In the genomic region with DNA sequence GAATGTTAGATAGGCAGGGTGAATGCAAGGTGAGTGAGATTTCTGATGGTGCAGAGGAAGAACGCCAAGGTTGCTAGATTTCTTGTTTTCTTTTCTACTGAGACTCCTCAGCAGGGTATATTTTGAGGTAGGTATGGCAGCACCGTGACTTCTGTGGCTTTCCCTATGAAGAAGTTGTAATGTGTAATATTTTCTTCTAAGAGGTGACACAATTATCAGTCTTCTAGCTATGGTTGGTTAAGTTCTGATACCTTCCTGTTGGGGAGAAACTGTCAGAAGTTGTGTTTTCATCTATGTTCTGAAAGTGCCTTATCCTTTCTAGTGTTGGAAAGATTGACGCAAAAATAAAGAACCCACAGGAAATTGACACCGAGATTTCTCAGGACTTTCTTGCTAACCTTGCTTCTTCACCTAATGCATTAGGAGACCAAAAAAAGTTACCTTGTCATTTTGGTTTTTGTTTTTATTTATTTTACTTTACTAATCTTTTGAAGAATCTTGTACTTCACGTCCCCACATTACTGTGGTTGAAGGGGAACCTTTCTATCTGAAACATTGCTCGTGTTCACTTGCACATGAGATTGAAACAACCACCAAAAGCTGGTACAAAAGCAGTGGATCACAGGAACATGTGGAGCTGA, we compare ENCODE assay signal across 12 cellular contexts. TPM values are rescaled to one million over a fixed set of nuclear protein-coding genes. Genes with fewer than 3 reads are reported as not detected.
DNase-seq lines count a peak whose midpoint lies in the region; ATAC-seq, FAIRE-seq and TF ChIP-seq lines count a peak whose summit lies in the region.
"Had no signal": no experiment of that assay in that cellular context is flagged by ENCODE, and none has a peak within 500 bp of the region (broad histone marks: within the 10 kb centered on the region; RNA-seq: fewer than 3 reads in every experiment).

No MANE protein-coding gene starts in this region.

- peak; percentile 55 for DNase-seq in GM10266 (ENCODE audit: extremely low spot score)
- no peak for DNase-seq in activated naive CD8-positive, alpha-beta T cell treated with anti-CD3 and anti-CD28 coated beads, Interleukin-2, amount 10 ng/mL, durations not matched to agents 7 days and 5 days
- DNase-seq in NCI-H1694 (lab: John Stamatoyannopoulos, UW): no peak
- no peak for DNase-seq in NCI-H524 treated with DMSO at 0.1 percent for 48 hours (lab: John Stamatoyannopoulos, UW)
- DNase-seq in D721Med (ENCODE audit: insufficient read length, low spot score): no peak
- no peak for DNase-seq in NCI-H128 (lab: John Stamatoyannopoulos, UW; ENCODE audit: unreplicated experiment)
- DNase-seq: DMS153; effector CD4-positive, alpha-beta T cell; kidney glomerular epithelial cell; NCI-H510A treated with DMSO at 0.1 percent for 48 hours had no signal

- TF ChIP-seq CTCF in GM10266 (IDR thresholded peaks at IDR 0.05; ENCODE audit: control insufficient read depth, insufficient read depth, low read depth, missing control alignments): no peak
- TF ChIP-seq CTCF in D721Med (IDR thresholded peaks at IDR 0.05; ENCODE audit: insufficient read depth, missing control alignments): no peak

- H3K4me3 Mint-ChIP-seq in activated naive CD8-positive, alpha-beta T cell treated with anti-CD3 and anti-CD28 coated beads, Interleukin-2, amount 10 ng/mL, durations not matched to agents 7 days and 5 days: peak overlapping the region; percentile 72

- POLR2A ChIA-PET in activated naive CD8-positive, alpha-beta T cell treated with anti-CD3 and anti-CD28 coated beads, Interleukin-2, amount 10 ng/mL, durations not matched to agents 7 days and 5 days (lab: Charles Lee): interaction anchor here (1.4 to 1.7 kb wide), 3 partner anchors 12 to 65 kb away, joined by 3 to 12 read pairs (median 7); partner anchors contain the start of gene IL18R1

- H3K9me3 Mint-ChIP-seq in activated naive CD8-positive, alpha-beta T cell treated with anti-CD3 and anti-CD28 coated beads, Interleukin-2, amount 10 ng/mL, durations not matched to agents 7 days and 5 days: peaks cover 30% of the 10 kb centered on the region

- peaks cover 90% of the 10 kb centered on the region for H3K36me3 Mint-ChIP-seq in activated naive CD8-positive, alpha-beta T cell treated with anti-CD3 and anti-CD28 coated beads, Interleukin-2, amount 10 ng/mL, durations not matched to agents 7 days and 5 days

- H3K27me3 Mint-ChIP-seq in activated naive CD8-positive, alpha-beta T cell treated with anti-CD3 and anti-CD28 coated beads, Interleukin-2, amount 10 ng/mL, durations not matched to agents 7 days and 5 days: no peaks in the 10 kb centered on the region

- no peak for FAIRE-seq in D721Med (lab: Jason Lieb, UNC)

- peak overlapping the region; percentile 85 for H3K27ac Mint-ChIP-seq in activated naive CD8-positive, alpha-beta T cell treated with anti-CD3 and anti-CD28 coated beads, Interleukin-2, amount 10 ng/mL, durations not matched to agents 7 days and 5 days

- peak; percentile 58 for ATAC-seq in GM19467 (IDR thresholded peaks at IDR 0.05; ENCODE audit: unreplicated experiment)
- ATAC-seq in HG03159 (IDR thresholded peaks at IDR 0.05; ENCODE audit: unreplicated experiment): peak; percentile 60
- ATAC-seq in activated naive CD8-positive, alpha-beta T cell treated with anti-CD3 and anti-CD28 coated beads, Interleukin-2, amount 10 ng/mL, durations not matched to agents 7 days and 5 days (ENCODE audit: low read depth): peak; percentile 87

- peaks cover 53% of the 10 kb centered on the region for H3K4me1 Mint-ChIP-seq in activated naive CD8-positive, alpha-beta T cell treated with anti-CD3 and anti-CD28 coated beads, Interleukin-2, amount 10 ng/mL, durations not matched to agents 7 days and 5 days

RNA-seq across cellular contexts. Expression of gene IL18R1, which starts 11.9 kb away (rescaled TPM):
- total RNA-seq in activated naive CD8-positive, alpha-beta T cell treated with anti-CD3 and anti-CD28 coated beads, Interleukin-2, amount 10 ng/mL, durations not matched to agents 7 days and 5 days: 10 to 100 TPM; 37.3 to 40.3 TPM

RNA-seq across cellular contexts. Expression of gene IL18RAP, which starts 55.5 kb away (rescaled TPM):
- total RNA-seq in activated naive CD8-positive, alpha-beta T cell treated with anti-CD3 and anti-CD28 coated beads, Interleukin-2, amount 10 ng/mL, durations not matched to agents 7 days and 5 days: 10 to 100 TPM; 16.7 to 16.8 TPM

RNA-seq across cellular contexts. Expression of gene IL1RL1, which starts 56.1 kb away (rescaled TPM):
- total RNA-seq in activated naive CD8-positive, alpha-beta T cell treated with anti-CD3 and anti-CD28 coated beads, Interleukin-2, amount 10 ng/mL, durations not matched to agents 7 days and 5 days: not detected
